ENCODE assay signal across 1 cellular context in genomic region chr20:63752411-63753101, GRCh38.
TF ChIP-seq lines count a peak whose summit lies in the region.

No MANE protein-coding gene starts in this region.

TF ChIP-seq in K562, 482 proteins besides CTCF, POLR2A, EP300 and RAD21:
- TF ChIP-seq RBM17 (IDR thresholded peaks at IDR 0.05; ENCODE audit: borderline replicate concordance, low read depth, low read length) = no peak
- TF ChIP-seq MBD2 (IDR thresholded peaks at IDR 0.05; ENCODE audit: borderline replicate concordance, low read depth) = 0 out of 2 replicates have a peak, but pooled peaks have one; percentile 11
- TF ChIP-seq MTA1 (IDR thresholded peaks at IDR 0.05; ENCODE audit: borderline replicate concordance) = no peak
- no peak for TF ChIP-seq FOXM1 (IDR thresholded peaks at IDR 0.05; ENCODE audit: low read depth)
- no peak for TF ChIP-seq FOXM1 (CRISPR knock-in tag; IDR thresholded peaks at IDR 0.05; ENCODE audit: low read depth)
- TF ChIP-seq TEAD1 (CRISPR knock-in tag; IDR thresholded peaks at IDR 0.05) = no peak
- TF ChIP-seq ZBTB33 (CRISPR knock-in tag; IDR thresholded peaks at IDR 0.05) = peak; percentile 99
- TF ChIP-seq NCOA1 (IDR thresholded peaks at IDR 0.05; ENCODE audit: low read depth) = no peak
- no peak for TF ChIP-seq ZBED1 (IDR thresholded peaks at IDR 0.05)
- TF ChIP-seq PREB (CRISPR knock-in tag; IDR thresholded peaks at IDR 0.05) = no peak
- no peak for TF ChIP-seq HMGXB4 (CRISPR knock-in tag; IDR thresholded peaks at IDR 0.05)
- peak; percentile 46; the same call in 1 of the 2 replicates for TF ChIP-seq SAFB (IDR thresholded peaks at IDR 0.05; ENCODE audit: borderline replicate concordance, low read depth, low read length)
- 0 out of 2 replicates have a peak, but pooled peaks have one; percentile 21 for TF ChIP-seq ATF3 (IDR thresholded peaks at IDR 0.05)
- no peak for TF ChIP-seq ATF3 (CRISPR knock-in tag; conservative IDR thresholded peaks at IDR 0.05)
- TF ChIP-seq ZFX (CRISPR knock-in tag; IDR thresholded peaks at IDR 0.05) = no peak
- TF ChIP-seq SMAD3 (CRISPR knock-in tag; conservative IDR thresholded peaks at IDR 0.05) = no peak
- no peak for TF ChIP-seq MEF2D (tag; conservative IDR thresholded peaks at IDR 0.05; ENCODE audit: low read depth)
- TF ChIP-seq CCAR2 (IDR thresholded peaks at IDR 0.05; ENCODE audit: low read depth, low read length) = no peak
- TF ChIP-seq ATF4 (CRISPR knock-in tag; IDR thresholded peaks at IDR 0.05) = no peak
- no peak for TF ChIP-seq GTF2A2 (tag; IDR thresholded peaks at IDR 0.05)
- no peak for TF ChIP-seq POLR2H (tag; IDR thresholded peaks at IDR 0.05; ENCODE audit: low read depth)
- no peak for TF ChIP-seq ETV5 (CRISPR knock-in tag; IDR thresholded peaks at IDR 0.05; ENCODE audit: low read depth)
- no peak for TF ChIP-seq ZKSCAN8 (CRISPR knock-in tag; IDR thresholded peaks at IDR 0.05)
- TF ChIP-seq L3MBTL2 (IDR thresholded peaks at IDR 0.05) = peak; percentile 18; the same call in 1 of the 2 replicates
- no peak for TF ChIP-seq ZNF239 (CRISPR knock-in tag; IDR thresholded peaks at IDR 0.05)
- no peak for TF ChIP-seq ATF6 (CRISPR knock-in tag; IDR thresholded peaks at IDR 0.05)
- TF ChIP-seq CEBPZ (IDR thresholded peaks at IDR 0.05; ENCODE audit: borderline replicate concordance, low read depth, low read length) = no peak
- TF ChIP-seq ZBTB7A (IDR thresholded peaks at IDR 0.05; ENCODE audit: borderline replicate concordance, control insufficient read depth, low read depth, low read length) = peak; percentile 18; the same call in 1 of the 2 replicates
- no peak for TF ChIP-seq SMARCB1 (IDR thresholded peaks at IDR 0.05; ENCODE audit: insufficient read length, low read depth)
- no peak for TF ChIP-seq ZZZ3 (IDR thresholded peaks at IDR 0.05)
- TF ChIP-seq ZKSCAN3 (CRISPR knock-in tag; IDR thresholded peaks at IDR 0.05) = no peak
- TF ChIP-seq MBD1 (CRISPR knock-in tag; IDR thresholded peaks at IDR 0.05) = 0 out of 2 replicates have a peak, but pooled peaks have one; percentile 46
- no peak for TF ChIP-seq HDAC8 (tag; IDR thresholded peaks at IDR 0.05)
